Comparison of ENCODE assay signal across 8 cellular contexts in genomic region chr17:75152523-75152922, GRCh38. TPM values are rescaled to one million over a fixed set of nuclear protein-coding genes. Genes with fewer than 3 reads are reported as not detected.
DNase-seq lines count a peak whose midpoint lies in the region; ATAC-seq, FAIRE-seq and TF ChIP-seq lines count a peak whose summit lies in the region.

No MANE protein-coding gene starts in this region.

- H3K27me3 Mint-ChIP-seq in nephron (ENCODE audit: low read depth) = no peaks in the 10 kb centered on the region

- H3K9me2 ChIP-seq in DOHH2 (replicated peaks; ENCODE audit: control insufficient read depth, low read length) = no peaks in the 10 kb centered on the region

- H3K27me3 ChIP-seq in DOHH2 (ENCODE audit: control insufficient read depth, low read length) = no peaks in the 10 kb centered on the region
- H3K27me3 ChIP-seq in colonic mucosa = no peaks in the 10 kb centered on the region
- no peaks in the 10 kb centered on the region for H3K27me3 ChIP-seq in small intestine (ENCODE audit: control insufficient read depth in 2 of 2, insufficient read depth in 2 of 2, low read length in 2 of 2)
- no peaks in the 10 kb centered on the region for H3K27me3 ChIP-seq in right cardiac atrium (ENCODE audit: control insufficient read depth, insufficient read depth)

- H3K4me1 ChIP-seq in DOHH2 (ENCODE audit: control insufficient read depth, low read length) = peaks cover 26% of the 10 kb centered on the region
- H3K4me1 ChIP-seq in colonic mucosa = peaks cover 9% of the 10 kb centered on the region
- peaks cover 3 to 4% of the 10 kb centered on the region in 2 donors for H3K4me1 ChIP-seq in small intestine (ENCODE audit: control insufficient read depth in 2 of 2, insufficient read depth in 1 of 2, low read depth in 1 of 2, low read length in 1 of 2)
- H3K4me1 ChIP-seq in right cardiac atrium (ENCODE audit: control insufficient read depth, insufficient read depth, low read length) = peaks cover 3% of the 10 kb centered on the region

- TF ChIP-seq POLR2A in NB4 (IDR thresholded peaks at IDR 0.05; ENCODE audit: extremely low read depth, insufficient read length) = no peak

- H3K4me3 ChIP-seq in DOHH2 (ENCODE audit: low read length) (peak overlapping the region; percentile 94), NB4 (ENCODE audit: low read depth, low read length) (peak overlapping the region; percentile 71), colonic mucosa (peak overlapping the region; percentile 86), small intestine (ENCODE audit: low read depth in 1 of 2, low read length in 2 of 2) (peak overlapping the region in 1 of 2 donors; percentile 98), right cardiac atrium (ENCODE audit: low read length) (no peak overlapping the region)

- intact Hi-C loops in colonic mucosa (cut with DNase I) (no loop called here), right cardiac atrium (cut with DNase I) (no loop called here)

- H3K9me3 Mint-ChIP-seq in nephron = no peaks in the 10 kb centered on the region

- FAIRE-seq in small intestine (lab: Jason Lieb, UNC) = no peak

- H3K9ac ChIP-seq in colonic mucosa (ENCODE audit: low read depth in 2 of 2, low read length in 2 of 2) = peak overlapping the region in 1 of 2 donors; percentile 91

- peaks cover 10% of the 10 kb centered on the region for H4K20me1 ChIP-seq in DOHH2 (ENCODE audit: control insufficient read depth, insufficient read depth, low read depth, low read length)

- peak overlapping the region; percentile 85 for H3K4me2 ChIP-seq in DOHH2 (ENCODE audit: low read length)

- H3K4me1 Mint-ChIP-seq in nephron = peaks cover 32% of the 10 kb centered on the region

- H3K4me3 Mint-ChIP-seq in nephron = peak overlapping the region; percentile 94 to 98 (median 97)

- 68 to 76% (median 75%) methylated on average over 6 of the region's 6 CpGs for WGBS in small intestine, 3 donors
- 84% methylated on average over 6 of the region's 6 CpGs for WGBS in right cardiac atrium

- H3K36me3 Mint-ChIP-seq in nephron (ENCODE audit: low read depth) = peaks cover 24% of the 10 kb centered on the region

- peaks cover 49% of the 10 kb centered on the region for H3K36me3 ChIP-seq in DOHH2 (ENCODE audit: control insufficient read depth, low read length)
- H3K36me3 ChIP-seq in colonic mucosa = no peaks in the 10 kb centered on the region
- peaks cover 1 to 2% of the 10 kb centered on the region in 2 donors for H3K36me3 ChIP-seq in small intestine (ENCODE audit: control insufficient read depth in 2 of 2, insufficient read depth in 2 of 2, low read length in 2 of 2)

- H3K27ac ChIP-seq in DOHH2 (ENCODE audit: low read depth, low read length) (0 out of 2 replicates have a peak overlapping the region, but pooled peaks have one; percentile 46), colonic mucosa (no peak overlapping the region), small intestine (ENCODE audit: low read depth in 1 of 2, low read length in 1 of 2) (no peak overlapping the region), right cardiac atrium (ENCODE audit: low read length) (no peak overlapping the region)

- peaks cover 14% of the 10 kb centered on the region for H3F3A ChIP-seq in DOHH2 (ENCODE audit: control insufficient read depth, insufficient read depth)

- no peaks in the 10 kb centered on the region for H3K9me3 ChIP-seq in DOHH2 (ENCODE audit: control insufficient read depth, insufficient read depth, low read length)
- H3K9me3 ChIP-seq in colonic mucosa = no peaks in the 10 kb centered on the region
- H3K9me3 ChIP-seq in small intestine (ENCODE audit: control insufficient read depth, low read depth) = no peaks in the 10 kb centered on the region
- no peaks in the 10 kb centered on the region for H3K9me3 ChIP-seq in right cardiac atrium (ENCODE audit: control insufficient read depth, low read length)

- ATAC-seq in right cardiac atrium = no peak

- peaks cover 70% of the 10 kb centered on the region for H3K79me2 ChIP-seq in DOHH2 (ENCODE audit: control insufficient read depth, low read length)

- H3K27ac Mint-ChIP-seq in nephron = peak overlapping the region; percentile 44 to 94 (median 87)

- no peak for DNase-seq in NB4 (ENCODE audit: low read depth)
- DNase-seq in colonic mucosa = no peak
- no peak for DNase-seq in NCI-H2029 treated with DMSO at 0.1 percent for 48 hours (lab: John Stamatoyannopoulos, UW)
- no peak for DNase-seq in small intestine
- no peak for DNase-seq in right cardiac atrium
- DNase-seq in NCI-H524 treated with DMSO at 0.1 percent for 48 hours (lab: John Stamatoyannopoulos, UW) = no peak

- no peak for TF ChIP-seq CTCF in DOHH2 (IDR thresholded peaks at IDR 0.05; ENCODE audit: low read depth, low read length, poor library complexity, severe bottlenecking)
- TF ChIP-seq CTCF in NB4 (IDR thresholded peaks at IDR 0.05; ENCODE audit: low read depth, low read length) = no peak
- no peak for TF ChIP-seq CTCF in colonic mucosa (IDR thresholded peaks at IDR 0.05)
- no peak for TF ChIP-seq CTCF in nephron (IDR thresholded peaks at IDR 0.05; ENCODE audit: unreplicated experiment in 3 of 3)

RNA-seq across cellular contexts. Expression of gene JPT1, which starts 1.8 kb away (rescaled TPM):
- total RNA-seq in colonic mucosa (100 to 1,000 TPM; 227 to 367 TPM), right cardiac atrium (10 to 100 TPM; 11.7 to 22.3 (median 17.9) TPM)
- polyA plus RNA-seq in small intestine (100 to 1,000 TPM; 377 to 758 (median 449) TPM), right cardiac atrium (40.5 TPM)

RNA-seq across cellular contexts. Expression of gene NT5C, which starts 21.0 kb away (rescaled TPM):
- 10 to 100 TPM; 72.3 to 94.9 TPM for total RNA-seq in colonic mucosa
- 100 to 1,000 TPM in 2 of 3 donors, 10 to 100 TPM in 1; 91.2 to 169 (median 130) TPM for polyA plus RNA-seq in small intestine
- 10 to 100 TPM; 29.1 to 35.9 (median 33.3) TPM for total RNA-seq in right cardiac atrium
- polyA plus RNA-seq in right cardiac atrium = 37.5 TPM

RNA-seq across cellular contexts. Expression of gene SUMO2, which starts 30.2 kb away (rescaled TPM):
- total RNA-seq in colonic mucosa (100 to 1,000 TPM; 298 to 319 TPM), right cardiac atrium (100 to 1,000 TPM; 249 to 272 (median 257) TPM)
- polyA plus RNA-seq in small intestine (10 to 100 TPM; 64.3 to 76.1 (median 67.8) TPM), right cardiac atrium (99.1 TPM)

RNA-seq across cellular contexts. Expression of gene ARMC7, which starts 42.8 kb away (rescaled TPM):
- total RNA-seq in colonic mucosa = 10 to 100 TPM; 20.5 to 20.7 TPM
- 10 to 100 TPM; 14.2 to 24.8 (median 23.2) TPM for polyA plus RNA-seq in small intestine
- 10 to 100 TPM in 1 of 4 donors, 1 to 10 TPM in 3; 9.4 to 10.9 (median 9.6) TPM for total RNA-seq in right cardiac atrium
- polyA plus RNA-seq in right cardiac atrium = 7.7 TPM

RNA-seq across cellular contexts. Expression of gene NUP85, which starts 53.0 kb away (rescaled TPM):
- total RNA-seq in colonic mucosa (10 to 100 TPM; 42.2 to 86.8 TPM), right cardiac atrium (10 to 100 TPM; 31.3 to 36.1 (median 34.2) TPM)
- polyA plus RNA-seq in small intestine (10 to 100 TPM; 39.4 to 49.6 (median 46.3) TPM), right cardiac atrium (16.3 TPM)

Comparison
In these comparisons a context has a peak if more than half of its experiments do, and no peak if none do; other contexts are left out.
1. RNA of gene JPT1, which starts 1.8 kb away (total RNA-seq): 227 to 367 TPM in colonic mucosa; 11.7 to 22.3 TPM in right cardiac atrium; every median in the first group is over 4 times any median in the second.